ENCODE assay signal across 7 cellular contexts in genomic region chr13:75434126-75434525, GRCh38. TPM values are rescaled to one million over a fixed set of nuclear protein-coding genes. Genes with fewer than 3 reads are reported as not detected.
DNase-seq lines count a peak whose midpoint lies in the region; ATAC-seq, FAIRE-seq and TF ChIP-seq lines count a peak whose summit lies in the region.
"Not testable (repeated sequence)": the region's sequence is repeated elsewhere in the genome, so short reads cannot be mapped to it uniquely, and the experiment has no call there.

No MANE protein-coding gene starts in this region.

- not testable (repeated sequence) for H3K9me1 ChIP-seq in K562 (ENCODE audit: control insufficient read depth, insufficient read depth, low read length)

- not testable (repeated sequence) for DNase-seq in K562 (ENCODE audit: extremely low read depth in 1 of 4, low spot score in 3 of 4); left ventricle myocardium inferior; right atrium auricular region (ENCODE audit: low spot score); psoas muscle; gastrocnemius medialis

- not testable (repeated sequence) for H3K9me2 ChIP-seq in DOHH2 (replicated peaks; ENCODE audit: control insufficient read depth, low read length)

- H3F3A ChIP-seq in DOHH2 (ENCODE audit: control insufficient read depth, insufficient read depth), result peaks cover 15% of the 10 kb centered on the region

- not testable (repeated sequence) for H3K9ac ChIP-seq in K562 (ENCODE audit: insufficient read depth in 1 of 2, low read depth in 2 of 2, low read length in 2 of 2)

- H3K27ac ChIP-seq in DOHH2 (ENCODE audit: low read depth, low read length); HEK293 (ENCODE audit: extremely low read depth, low read depth, low read length); K562 (ENCODE audit: extremely low read depth, low read depth, low read length): not testable (repeated sequence)
- peak overlapping the region; percentile 71 for H3K27ac ChIP-seq in left ventricle myocardium inferior (replicated peaks)
- peak overlapping the region; percentile 5 to 14 for H3K27ac ChIP-seq in right atrium auricular region
- H3K27ac ChIP-seq in psoas muscle, result peak overlapping the region; percentile 70
- peak overlapping the region; percentile 73 to 98 (median 93) for H3K27ac ChIP-seq in gastrocnemius medialis

- H3K79me2 ChIP-seq in DOHH2 (ENCODE audit: control insufficient read depth, low read length) (peaks cover 100% of the 10 kb centered on the region), K562 (ENCODE audit: control insufficient read depth, insufficient read depth, low read length) (peaks cover 13% of the 10 kb centered on the region; the same call in 2 of the 3 replicates)

- POLR2A ChIA-PET in HEK293 (lab: Yijun Ruan, JAX); K562 (lab: Yijun Ruan, JAX): not testable (repeated sequence)

- CTCF ChIA-PET in HEK293 (lab: Yijun Ruan, JAX), result interaction anchor here (1.0 kb wide), 1 partner anchor 61 kb away, joined by 3 read pairs; no protein-coding TSS in a partner anchor
- CTCF ChIA-PET in K562 (lab: Yijun Ruan, JAX; ENCODE audit: low intra/inter-chr PET ratio), result not testable (repeated sequence)

- H3K36me3 ChIP-seq in DOHH2 (ENCODE audit: control insufficient read depth, low read length), result peaks cover 47% of the 10 kb centered on the region
- H3K36me3 ChIP-seq in HEK293 (ENCODE audit: control insufficient read depth in 2 of 2, insufficient read depth in 1 of 2, low read length in 2 of 2); K562 (ENCODE audit: control insufficient read depth, insufficient read depth, low read length); left ventricle myocardium inferior; right atrium auricular region; psoas muscle (ENCODE audit: insufficient read depth in 1 of 2, low read depth in 1 of 2); gastrocnemius medialis: not testable (repeated sequence)

- H4K20me1 ChIP-seq in DOHH2 (ENCODE audit: control insufficient read depth, insufficient read depth, low read depth, low read length); K562 (replicated peaks; ENCODE audit: control insufficient read depth, insufficient read depth, low read length): not testable (repeated sequence)

- H2AFZ ChIP-seq in K562 (ENCODE audit: low read depth, low read length), result not testable (repeated sequence)

- TF ChIP-seq CTCF in DOHH2 (IDR thresholded peaks at IDR 0.05; ENCODE audit: low read depth, low read length, poor library complexity, severe bottlenecking); HEK293 (tag by site-specific recombination; IDR thresholded peaks at IDR 0.05); K562 (IDR thresholded peaks at IDR 0.05 in 2 of 3, conservative IDR thresholded peaks at IDR 0.05 in 1 of 3; ENCODE audit: insufficient read depth in 2 of 3, low read depth in 1 of 3, low read length in 3 of 3); left ventricle myocardium inferior (IDR thresholded peaks at IDR 0.05; ENCODE audit: borderline replicate concordance); right atrium auricular region (IDR thresholded peaks at IDR 0.05); psoas muscle (IDR thresholded peaks at IDR 0.05); gastrocnemius medialis (IDR thresholded peaks at IDR 0.05 in 4 of 5, conservative IDR thresholded peaks at IDR 0.05 in 1 of 5): not testable (repeated sequence)

- not testable (repeated sequence) for ATAC-seq in K562, psoas muscle, gastrocnemius medialis

- WGBS in K562 (ENCODE audit: insufficient coverage, low coverage, missing lambda C conversion rate), result 44% methylated on average over 2 of the region's 2 CpGs
- 96 to 98% (median 97%) methylated on average over 2 of the region's 2 CpGs for WGBS in psoas muscle, 3 donors

- peak overlapping the region; percentile 86 for H3K4me2 ChIP-seq in DOHH2 (ENCODE audit: low read length)
- H3K4me2 ChIP-seq in K562 (ENCODE audit: insufficient read depth, low read length), result not testable (repeated sequence)

- H3K9me3 ChIP-seq in DOHH2 (ENCODE audit: control insufficient read depth, insufficient read depth, low read length); HEK293 (ENCODE audit: control insufficient read depth, insufficient read depth, low read depth, low read length); K562 (replicated peaks; ENCODE audit: control insufficient read depth, insufficient read depth, low read depth, low read length); left ventricle myocardium inferior (replicated peaks); right atrium auricular region; psoas muscle; gastrocnemius medialis: not testable (repeated sequence)

- not testable (repeated sequence) for FAIRE-seq in K562 (lab: Jason Lieb, UNC)

- intact Hi-C loops in K562 (cut with micrococcal nuclease), result loop anchor here (5.0 kb wide), 2 partner anchors 48 to 62 kb away; partner anchors contain the start of gene TBC1D4
- intact Hi-C loops in left ventricle myocardium inferior (cut with micrococcal nuclease); psoas muscle (cut with DNase I); gastrocnemius medialis (cut with DNase I; ENCODE audit: low total_unique reads): not testable (repeated sequence)

- in situ Hi-C loops in K562 (cut with MboI); gastrocnemius medialis (cut with MboI; ENCODE audit: low sequenced_read_pairs in 4 of 4): not testable (repeated sequence)

- H3K4me1 ChIP-seq in DOHH2 (ENCODE audit: control insufficient read depth, low read length) (peaks cover 74% of the 10 kb centered on the region), left ventricle myocardium inferior (peaks cover 69% of the 10 kb centered on the region), right atrium auricular region (peaks cover 0 to 24% of the 10 kb centered on the region in 2 donors), psoas muscle (peaks cover 63% of the 10 kb centered on the region), gastrocnemius medialis (peaks cover 69 to 80% of the 10 kb centered on the region in 2 donors)
- H3K4me1 ChIP-seq in HEK293 (ENCODE audit: control insufficient read depth, insufficient read depth, low read length); K562 (replicated peaks in 1 of 2; ENCODE audit: control insufficient read depth in 2 of 2, insufficient read depth in 2 of 2, low read length in 2 of 2): not testable (repeated sequence)

- not testable (repeated sequence) for TF ChIP-seq EP300 in K562 (IDR thresholded peaks at IDR 0.05; ENCODE audit: low read length)

- BruUV-seq in K562 (replicated peaks; lab: Mats Ljungman, UMichigan), result not testable (repeated sequence)

- TF ChIP-seq POLR2A in K562 (conservative IDR thresholded peaks at IDR 0.05); gastrocnemius medialis (IDR thresholded peaks at IDR 0.05): not testable (repeated sequence)

- not testable (repeated sequence) for TF ChIP-seq RAD21 in K562 (CRISPR knock-in tag; conservative IDR thresholded peaks at IDR 0.05 in 1 of 2, IDR thresholded peaks at IDR 0.05 in 1 of 2)

- not testable (repeated sequence) for H3K27me3 ChIP-seq in DOHH2 (ENCODE audit: control insufficient read depth, low read length); K562 (ENCODE audit: control insufficient read depth in 2 of 2, insufficient read depth in 2 of 2, low read length in 2 of 2); left ventricle myocardium inferior (ENCODE audit: low read depth); right atrium auricular region; psoas muscle (ENCODE audit: insufficient read depth in 3 of 3, low read length in 2 of 3); gastrocnemius medialis

- not testable (repeated sequence) for H3K4me3 ChIP-seq in DOHH2 (ENCODE audit: low read length); HEK293 (ENCODE audit: low read depth, low read length); K562; left ventricle myocardium inferior; right atrium auricular region; psoas muscle; gastrocnemius medialis

RNA-seq across cellular contexts. Expression of gene TBC1D4, which starts 47.8 kb away (rescaled TPM):
- total RNA-seq in K562 (2011; cell fraction: chromatin; rRNA removed; ENCODE audit: low replicate concordance), result 4.4 and 10.2 TPM in 2 replicates
- total RNA-seq in K562 (2011; cell fraction: nucleolus; rRNA removed), result 3.3 and 5.4 TPM in 2 replicates
- total RNA-seq in K562 (2011; cell fraction: nucleoplasm; rRNA removed), result 4.2 and 4.5 TPM in 2 replicates
- 6.4 and 8.5 TPM in 2 replicates for total RNA-seq in K562 (2014; rRNA removed)
- total RNA-seq in K562 (2014; rRNA removed; fragmentation: Illumina TruSeq; extraction: Trizol), result 8.7 and 9.1 TPM in 2 replicates
- 8.0 and 8.9 TPM in 2 replicates for total RNA-seq in K562 (2015; rRNA removed; fragmentation: Illumina TruSeq; extraction: Trizol)
- 10.7 and 12.3 TPM in 2 replicates for total RNA-seq in K562 (2021)
- 2.2 and 7.0 TPM in 2 replicates for polyA plus RNA-seq in K562 (2011; rRNA removed)
- 0.84 and 3.8 TPM in 2 replicates for polyA plus RNA-seq in K562 (2011; cell fraction: cytosol; rRNA removed)
- polyA plus RNA-seq in K562 (2011; cell fraction: nucleus; rRNA removed), result 2.0 and 9.5 TPM in 2 replicates
- polyA plus RNA-seq in K562 (2012), result 3.3 and 5.5 TPM in 2 replicates
- 8.0 and 10.0 TPM in 2 replicates for polyA plus RNA-seq in K562 (2014; fragmentation: Illumina TruSeq; extraction: Trizol)
- 1 to 10 TPM; 2.8 to 2.9 TPM for polyA plus RNA-seq in K562 (2014; fragmentation: Nextera tagmentation; extraction: Ambion mirVana)
- 5.5 and 6.4 TPM in 2 replicates for polyA plus RNA-seq in K562 (2014; rRNA removed)
- polyA minus RNA-seq in K562 (2011; rRNA and poly(A)+ RNA removed), result 2.5 and 13.1 TPM in 2 replicates
- polyA minus RNA-seq in K562 (2011; cell fraction: cytosol; rRNA and poly(A)+ RNA removed), result 2.1 and 8.5 TPM in 2 replicates
- 1.6 and 4.8 TPM in 2 replicates for polyA minus RNA-seq in K562 (2011; cell fraction: nucleus; rRNA and poly(A)+ RNA removed)
- total RNA-seq in left ventricle myocardium inferior, result 97.5 TPM
- 100 to 1,000 TPM in 1 of 2 donors, 10 to 100 TPM in 1; 64.3 to 162 TPM for total RNA-seq in right atrium auricular region
- 100 to 1,000 TPM in 1 of 4 donors, 10 to 100 TPM in 3; 36.9 to 127 (median 93.4) TPM for total RNA-seq in psoas muscle
- polyA plus RNA-seq in psoas muscle, result 100 to 1,000 TPM in 1 of 3 donors, 10 to 100 TPM in 1, 1 to 10 TPM in 1; 3.1 to 105 (median 36.7) TPM
- total RNA-seq in gastrocnemius medialis, result 100 to 1,000 TPM in 3 of 4 donors, 10 to 100 TPM in 1; 49.9 to 279 (median 211) TPM
